In the genomic region with DNA sequence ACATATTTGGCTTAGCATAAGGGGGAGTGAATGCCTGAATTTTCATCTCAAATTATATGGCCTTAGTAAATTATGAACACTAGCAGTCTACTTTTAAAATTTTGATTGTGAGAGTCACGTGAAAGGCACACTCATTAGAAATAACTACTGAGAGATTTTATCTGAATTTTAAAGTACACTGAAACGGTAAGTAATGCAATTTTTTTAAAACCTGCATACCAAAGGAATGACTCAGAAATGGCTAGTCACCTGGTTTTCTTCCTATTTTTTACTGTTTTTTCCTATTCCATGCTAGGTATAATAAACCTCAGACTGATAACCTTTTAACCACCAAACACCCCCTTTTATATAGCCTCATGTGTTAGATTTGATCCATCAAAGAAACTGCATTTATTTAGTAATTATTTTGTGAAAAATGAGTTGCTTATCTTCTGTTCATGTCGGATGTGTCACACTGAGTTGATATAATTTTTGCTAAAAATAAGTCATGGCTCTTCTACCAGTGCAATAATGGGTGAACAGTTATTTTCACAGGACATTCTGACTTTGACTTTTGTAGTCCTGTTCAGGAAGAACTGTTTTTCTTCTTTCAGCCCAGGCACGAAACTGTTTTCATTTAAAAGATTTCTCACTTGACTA, we compare ENCODE assay signal across 1 cellular context.
TF ChIP-seq lines count a peak whose summit lies in the region.

No MANE protein-coding gene starts in this region.

TF ChIP-seq in HCT116, 20 proteins besides CTCF, POLR2A, EP300 and RAD21 (continued from another document):
- no peak for TF ChIP-seq REST (IDR thresholded peaks at IDR 0.05; ENCODE audit: low read depth)
- no peak for TF ChIP-seq TCF7L2 (IDR thresholded peaks at IDR 0.05; ENCODE audit: borderline replicate concordance, extremely low read depth, insufficient read depth, insufficient read length)
- no peak for TF ChIP-seq ZNF274 (IDR thresholded peaks at IDR 0.05; ENCODE audit: low read depth, low read length)
- TF ChIP-seq YY1 (IDR thresholded peaks at IDR 0.05; ENCODE audit: extremely low read depth, insufficient replicate concordance, low read depth, low read length), result no peak
- TF ChIP-seq, protein P1, sequence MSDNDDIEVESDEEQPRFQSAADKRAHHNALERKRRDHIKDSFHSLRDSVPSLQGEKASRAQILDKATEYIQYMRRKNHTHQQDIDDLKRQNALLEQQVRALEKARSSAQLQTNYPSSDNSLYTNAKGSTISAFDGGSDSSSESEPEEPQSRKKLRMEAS (IDR thresholded peaks at IDR 0.05), result no peak
- no peak for TF ChIP-seq SIN3A (IDR thresholded peaks at IDR 0.05; ENCODE audit: low read depth)
- TF ChIP-seq JUND (IDR thresholded peaks at IDR 0.05), result no peak
- no peak for TF ChIP-seq EGR1 (IDR thresholded peaks at IDR 0.05; ENCODE audit: low read depth)
- TF ChIP-seq EZH2phosphoT487 (IDR thresholded peaks at IDR 0.05; ENCODE audit: borderline replicate concordance), result no peak
- TF ChIP-seq EZH2 (IDR thresholded peaks at IDR 0.05), result no peak
- no peak for TF ChIP-seq ELF1 (IDR thresholded peaks at IDR 0.05; ENCODE audit: borderline replicate concordance, low read depth)
- TF ChIP-seq CEBPB (IDR thresholded peaks at IDR 0.05; ENCODE audit: low read depth), result no peak
- TF ChIP-seq POLR2AphosphoS5 (IDR thresholded peaks at IDR 0.05; ENCODE audit: low read depth, low read length), result no peak
- TF ChIP-seq ZBTB33 (IDR thresholded peaks at IDR 0.05; ENCODE audit: extremely low read depth, insufficient replicate concordance, low read length), result no peak
- TF ChIP-seq CBX3 (IDR thresholded peaks at IDR 0.05; ENCODE audit: low read depth), result no peak
- no peak for TF ChIP-seq SP1 (IDR thresholded peaks at IDR 0.05; ENCODE audit: low read depth)
TF ChIP-seq in HCT116: peak in this region for 0.
